10 cellular contexts compared by ENCODE assay signal in the genomic region with DNA sequence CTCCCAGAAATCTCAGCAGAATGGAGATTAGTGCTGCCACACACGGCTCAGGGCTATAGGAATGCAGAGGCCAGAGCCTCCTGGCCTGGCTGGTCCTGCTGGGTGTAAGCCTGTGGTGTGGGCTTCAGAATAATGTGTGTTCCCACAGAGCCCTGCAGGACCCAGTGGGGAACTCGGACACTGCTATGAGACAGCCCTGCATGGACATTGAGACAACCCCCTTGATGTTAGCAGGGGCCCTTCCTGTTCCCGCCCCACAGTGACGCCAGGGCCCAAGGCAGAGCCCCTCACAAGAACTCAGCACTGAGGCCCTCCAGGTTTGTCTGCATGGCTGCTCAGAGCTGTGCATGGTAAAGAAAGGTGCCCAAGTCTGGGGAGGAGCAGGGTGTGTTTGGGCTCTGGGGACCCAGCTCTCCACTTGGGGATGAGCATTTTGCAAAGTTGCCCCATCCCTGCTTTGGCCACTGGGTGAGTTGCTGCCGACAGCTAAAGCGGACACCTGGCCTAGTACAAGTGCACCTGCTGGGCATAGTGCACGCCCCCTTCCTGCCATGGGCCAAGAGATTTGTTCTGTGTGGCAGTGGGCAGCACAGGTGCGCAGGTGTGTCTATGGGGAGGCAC. TPM values are rescaled to one million over a fixed set of nuclear protein-coding genes. Genes with fewer than 3 reads are reported as not detected.
DNase-seq lines count a peak whose midpoint lies in the region; TF ChIP-seq lines count a peak whose summit lies in the region.
"Had no signal": no experiment of that assay in that cellular context is flagged by ENCODE, and none has a peak within 500 bp of the region (broad histone marks: within the 10 kb centered on the region; RNA-seq: fewer than 3 reads in every experiment).

No MANE protein-coding gene starts in this region.

- TF ChIP-seq CTCF in endodermal cell (conservative IDR thresholded peaks at IDR 0.05) (no peak), retinal pigment epithelial cell (conservative IDR thresholded peaks at IDR 0.05; ENCODE audit: low read depth, low read length) (no peak), foreskin fibroblast (IDR thresholded peaks at IDR 0.05; ENCODE audit: low read depth, low read length) (no peak)

- DNase-seq in T-helper 2 cell treated with Interferon-gamma antibody and Interleukin-4, amounts not matched to agents 5 μg/mL and 100 μg/mL, for 36 hours (ENCODE audit: low spot score), result no peak
- no peak for DNase-seq in T-helper 2 cell
- peak; percentile 35 for DNase-seq in NCI-H510A (lab: John Stamatoyannopoulos, UW)
- no peak for DNase-seq in endodermal cell
- peak; percentile 24 for DNase-seq in retinal pigment epithelial cell (ENCODE audit: low read depth)
- no peak for DNase-seq in foreskin fibroblast
- DNase-seq in MG63, result no peak
- no peak for DNase-seq in NCI-H2107 treated with DMSO at 0.1 percent for 48 hours (lab: John Stamatoyannopoulos, UW; ENCODE audit: unreplicated experiment)

- H3K27me3 ChIP-seq in endodermal cell (ENCODE audit: control insufficient read depth, insufficient read depth, low read length, poor library complexity, severe bottlenecking) (no peaks in the 10 kb centered on the region), MG63 (no peaks in the 10 kb centered on the region)
- H3K27me3 ChIP-seq: body of pancreas had no signal

- no peaks in the 10 kb centered on the region for H3K36me3 Mint-ChIP-seq in T-helper 2 cell treated with Interferon-gamma antibody and Interleukin-4, amounts not matched to agents 5 μg/mL and 100 μg/mL, for 36 hours (ENCODE audit: low read depth)
- no peaks in the 10 kb centered on the region for H3K36me3 Mint-ChIP-seq in endodermal cell (ENCODE audit: low read depth)

- H3K9me3 Mint-ChIP-seq in T-helper 2 cell treated with Interferon-gamma antibody and Interleukin-4, amounts not matched to agents 5 μg/mL and 100 μg/mL, for 36 hours, result no peaks in the 10 kb centered on the region
- H3K9me3 Mint-ChIP-seq in endodermal cell, result no peaks in the 10 kb centered on the region

- no peaks in the 10 kb centered on the region for H3K4me1 Mint-ChIP-seq in T-helper 2 cell treated with Interferon-gamma antibody and Interleukin-4, amounts not matched to agents 5 μg/mL and 100 μg/mL, for 36 hours (ENCODE audit: low read depth)
- peaks cover 7% of the 10 kb centered on the region for H3K4me1 Mint-ChIP-seq in endodermal cell

- H3K27ac ChIP-seq in endodermal cell (ENCODE audit: low read depth, low read length), result no peak overlapping the region
- H3K27ac ChIP-seq: KMS-11 had no signal

- H3K36me3 ChIP-seq in endodermal cell (ENCODE audit: control insufficient read depth, insufficient read depth, low read length), result peaks cover 4% of the 10 kb centered on the region
- no peaks in the 10 kb centered on the region for H3K36me3 ChIP-seq in MG63

- peaks cover 14% of the 10 kb centered on the region for H3K4me1 ChIP-seq in endodermal cell (ENCODE audit: control insufficient read depth, insufficient read depth, low read length)

- H3K4me3 ChIP-seq in endodermal cell (ENCODE audit: low read length) (no peak overlapping the region), retinal pigment epithelial cell (ENCODE audit: low read length) (no peak overlapping the region), foreskin fibroblast (ENCODE audit: low read depth in 1 of 2, low read length in 2 of 2) (no peak overlapping the region), MG63 (no peak overlapping the region)
- H3K4me3 ChIP-seq: body of pancreas had no signal

- H3K27me3 Mint-ChIP-seq in T-helper 2 cell treated with Interferon-gamma antibody and Interleukin-4, amounts not matched to agents 5 μg/mL and 100 μg/mL, for 36 hours (ENCODE audit: low read depth), result no peaks in the 10 kb centered on the region
- H3K27me3 Mint-ChIP-seq in endodermal cell (ENCODE audit: insufficient read depth), result no peaks in the 10 kb centered on the region

- H3K9me3 ChIP-seq in endodermal cell (ENCODE audit: control insufficient read depth, low read length), result no peaks in the 10 kb centered on the region
- no peaks in the 10 kb centered on the region for H3K9me3 ChIP-seq in MG63
- H3K9me3 ChIP-seq: body of pancreas had no signal

- H3K27ac Mint-ChIP-seq in T-helper 2 cell treated with Interferon-gamma antibody and Interleukin-4, amounts not matched to agents 5 μg/mL and 100 μg/mL, for 36 hours, result no peak overlapping the region
- H3K27ac Mint-ChIP-seq in endodermal cell, result no peak overlapping the region

- no peak overlapping the region for H3K9ac ChIP-seq in endodermal cell (ENCODE audit: extremely low read depth, low read length, poor library complexity, severe bottlenecking)
- H3K9ac ChIP-seq: KMS-11 had no signal

- 71 to 74% methylated on average over 8 of the region's 8 CpGs for WGBS in endodermal cell (ENCODE audit: insufficient coverage in 1 of 2, insufficient read length in 1 of 2), 2 experiments

- H3K4me3 Mint-ChIP-seq in T-helper 2 cell treated with Interferon-gamma antibody and Interleukin-4, amounts not matched to agents 5 μg/mL and 100 μg/mL, for 36 hours, result peak overlapping the region; percentile 67
- H3K4me3 Mint-ChIP-seq in endodermal cell, result peak overlapping the region; percentile 63

RNA-seq across cellular contexts. Expression of a gene that starts 1.9 kb away (rescaled TPM):
- 10 to 100 TPM; 46.0 to 78.8 TPM for total RNA-seq in endodermal cell
- 44.5 TPM for polyA plus RNA-seq in endodermal cell (2013, experiment 1 of 2)
- 46.2 TPM for polyA plus RNA-seq in endodermal cell (2013, experiment 2 of 2)
- 25.0 and 31.4 TPM in 2 replicates for total RNA-seq in MG63 (2014; rRNA removed; shearing (Covaris generic); ENCODE audit: low replicate concordance)

RNA-seq across cellular contexts. Expression of a gene that starts 21.9 kb away (rescaled TPM):
- 10 to 100 TPM; 17.0 to 22.6 TPM for total RNA-seq in endodermal cell
- polyA plus RNA-seq in endodermal cell (2013, experiment 1 of 2), result 17.3 TPM
- 17.0 TPM for polyA plus RNA-seq in endodermal cell (2013, experiment 2 of 2)
- total RNA-seq in MG63 (2014; rRNA removed; shearing (Covaris generic); ENCODE audit: low replicate concordance), result 7.7 and 11.7 TPM in 2 replicates

RNA-seq across cellular contexts. Expression of a gene that starts 21.9 kb away (rescaled TPM):
- 1 to 10 TPM; 2.8 to 2.9 TPM for total RNA-seq in endodermal cell
- polyA plus RNA-seq in endodermal cell (2013, experiment 1 of 2), result 1.0 TPM
- polyA plus RNA-seq in endodermal cell (2013, experiment 2 of 2), result 0.70 TPM
- not detected in 2 replicates for total RNA-seq in MG63 (2014; rRNA removed; shearing (Covaris generic); ENCODE audit: low replicate concordance)

Comparison
In these comparisons a context has a peak if more than half of its experiments do, and no peak if none do; other contexts are left out.
1. DNase-seq: peak in NCI-H510A (single experiment) and retinal pigment epithelial cell (single experiment); none in T-helper 2 cell treated with Interferon-gamma antibody and Interleukin-4, amounts not matched to agents 5 μg/mL and 100 μg/mL, for 36 hours (single experiment), T-helper 2 cell (0 of 5), endodermal cell (single experiment), foreskin fibroblast (0 of 2), MG63 (single experiment) and NCI-H2107 treated with DMSO at 0.1 percent for 48 hours (single experiment).